Comparison of ENCODE assay signal across 8 cellular contexts in genomic region chr19:32580901-32581703, GRCh38. TPM values are rescaled to one million over a fixed set of nuclear protein-coding genes. Genes with fewer than 3 reads are reported as not detected.
DNase-seq lines count a peak whose midpoint lies in the region; ATAC-seq and TF ChIP-seq lines count a peak whose summit lies in the region.

A gene with protein sequence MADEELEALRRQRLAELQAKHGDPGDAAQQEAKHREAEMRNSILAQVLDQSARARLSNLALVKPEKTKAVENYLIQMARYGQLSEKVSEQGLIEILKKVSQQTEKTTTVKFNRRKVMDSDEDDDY (plus strand): TSS chr19:32581190. CDS start chr19:32581262, 72 bp downstream.

- H3K4me3 ChIP-seq in GM08714 (ENCODE audit: low read length) (peak within 1 kb of the TSS; percentile 95), NB4 (ENCODE audit: low read depth, low read length) (peak within 1 kb of the TSS; percentile 84), SK-N-SH (ENCODE audit: low read depth in 2 of 2, low read length in 1 of 2) (peak within 1 kb of the TSS; percentile 83 to 84)

- H3K9me2 ChIP-seq in SK-N-SH: no peaks in the 10 kb centered on the region

- peak; percentile 91 for DNase-seq in NB4 (ENCODE audit: low read depth)
- DNase-seq in SK-N-SH: peak; percentile 99
- DNase-seq in activated naive CD4-positive, alpha-beta T cell treated with anti-CD3 and anti-CD28 coated beads, Interleukin-2, amount 50 U/mL, for 16 hours: peak; percentile 98
- peak; percentile 97 for DNase-seq in germinal center (ENCODE audit: low spot score)
- peak; percentile 43 for DNase-seq in non-pigmented ciliary epithelial cell (ENCODE audit: low read depth)
- DNase-seq in substantia nigra (lab: John Stamatoyannopoulos, UW): peak; percentile 56 to 98 (median 91)

- peak within 1 kb of the TSS; percentile 97 for H2AFZ ChIP-seq in SK-N-SH (ENCODE audit: low read depth)

- H3F3A ChIP-seq in SK-N-SH (replicated peaks; ENCODE audit: insufficient read depth): peaks cover 3% of the 10 kb centered on the region

- TF ChIP-seq CTCF in NB4 (IDR thresholded peaks at IDR 0.05; ENCODE audit: low read depth, low read length): no peak
- TF ChIP-seq CTCF in SK-N-SH (IDR thresholded peaks at IDR 0.05): no peak

- WGBS in SK-N-SH (ENCODE audit: low lambda C conversion rate): 1% methylated on average over 10 of the region's 81 CpGs

- no peak for TF ChIP-seq RAD21 in SK-N-SH (IDR thresholded peaks at IDR 0.05; ENCODE audit: low read length)

- peaks cover 5 to 6% of the 10 kb centered on the region in 2 experiments; a peak in 3 of 4 replicates for H3K4me1 ChIP-seq in SK-N-SH (ENCODE audit: control insufficient read depth in 1 of 2, insufficient read depth in 2 of 2, low read depth in 1 of 2, low read length in 1 of 2)

- peaks cover 20 to 32% of the 10 kb centered on the region in 2 experiments for H3K36me3 ChIP-seq in SK-N-SH (replicated peaks in 1 of 2; ENCODE audit: control insufficient read depth in 1 of 2, insufficient read depth in 2 of 2, low read length in 1 of 2)

- H3K27ac ChIP-seq in SK-N-SH (ENCODE audit: low read depth in 2 of 2, low read length in 1 of 2) (peak within 1 kb of the TSS; percentile 41 to 83; a peak in 3 of 4 replicates), substantia nigra (ENCODE audit: low read depth, low read length, poor library complexity, severe bottlenecking) (peak within 1 kb of the TSS; percentile 72)

- POLR2A ChIA-PET in SK-N-SH (lab: Yijun Ruan, JAX): interaction anchor here (1.3 to 1.4 kb wide), 2 partner anchors 110 to 176 kb away, joined by 4 read pairs; partner anchors contain the start of genes DPY19L3 and NUDT19

- H3K79me2 ChIP-seq in SK-N-SH (ENCODE audit: insufficient read depth): peaks cover 32% of the 10 kb centered on the region

- H4K20me1 ChIP-seq in SK-N-SH (ENCODE audit: insufficient read depth): no peaks in the 10 kb centered on the region; the same call in 1 of the 2 replicates

- H3K9me3 ChIP-seq in SK-N-SH: no peaks in the 10 kb centered on the region

- peak; percentile 84 for TF ChIP-seq POLR2A in NB4 (IDR thresholded peaks at IDR 0.05; ENCODE audit: extremely low read depth, insufficient read length)

- peak within 1 kb of the TSS; percentile 97 for H3K4me2 ChIP-seq in SK-N-SH

- CTCF ChIA-PET in SK-N-SH (lab: Yijun Ruan, JAX): interaction anchor here (1.1 to 2.1 kb wide), 6 partner anchors 11 to 1911 kb away, joined by 3 to 14 read pairs (median 6); no protein-coding TSS in a partner anchor

- no peaks in the 10 kb centered on the region for H3K27me3 ChIP-seq in SK-N-SH (ENCODE audit: insufficient read depth)

- TF ChIP-seq EP300 in SK-N-SH (IDR thresholded peaks at IDR 0.05; ENCODE audit: borderline replicate concordance in 1 of 2, low read depth in 1 of 2, low read length in 1 of 2): no peak

- peak within 1 kb of the TSS; percentile 90 for H3K9ac ChIP-seq in SK-N-SH

- peak; percentile 86 for ATAC-seq in HG02571 (IDR thresholded peaks at IDR 0.05; ENCODE audit: unreplicated experiment)

TF ChIP-seq in SK-N-SH, 30 proteins besides CTCF, POLR2A, EP300 and RAD21:
- TF ChIP-seq, protein P1, sequence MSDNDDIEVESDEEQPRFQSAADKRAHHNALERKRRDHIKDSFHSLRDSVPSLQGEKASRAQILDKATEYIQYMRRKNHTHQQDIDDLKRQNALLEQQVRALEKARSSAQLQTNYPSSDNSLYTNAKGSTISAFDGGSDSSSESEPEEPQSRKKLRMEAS (IDR thresholded peaks at IDR 0.05; ENCODE audit: low read depth): no peak; the same call in 1 of the 2 replicates
- TF ChIP-seq GATA2 (CRISPR knock-in tag; IDR thresholded peaks at IDR 0.05) (no peak), POLR2AphosphoS5 (IDR thresholded peaks at IDR 0.05; ENCODE audit: low read depth, low read length) (peak; percentile 90), ELF1 (IDR thresholded peaks at IDR 0.05) (no peak), TAF1 (IDR thresholded peaks at IDR 0.05; ENCODE audit: borderline replicate concordance, low read depth, low read length) (peak; percentile 72; the same call in 1 of the 2 replicates), TEAD4 (IDR thresholded peaks at IDR 0.05; ENCODE audit: borderline replicate concordance, insufficient read depth) (no peak), CHD2 (IDR thresholded peaks at IDR 0.05; ENCODE audit: low read length, partially characterized antibody) (peak; percentile 29), NRF1 (IDR thresholded peaks at IDR 0.05; ENCODE audit: low read depth, low read length) (peak; percentile 93), RFX5 (IDR thresholded peaks at IDR 0.05; ENCODE audit: low read length) (no peak), MXI1 (IDR thresholded peaks at IDR 0.05; ENCODE audit: low read depth, low read length) (peak; percentile 33; the same call in 1 of the 2 replicates), YY1 (IDR thresholded peaks at IDR 0.05; ENCODE audit: low read depth) (0 out of 2 replicates have a peak, but pooled peaks have one; percentile 52), FOXM1 (IDR thresholded peaks at IDR 0.05; ENCODE audit: low read depth) (no peak)
- TF ChIP-seq, protein P2, sequence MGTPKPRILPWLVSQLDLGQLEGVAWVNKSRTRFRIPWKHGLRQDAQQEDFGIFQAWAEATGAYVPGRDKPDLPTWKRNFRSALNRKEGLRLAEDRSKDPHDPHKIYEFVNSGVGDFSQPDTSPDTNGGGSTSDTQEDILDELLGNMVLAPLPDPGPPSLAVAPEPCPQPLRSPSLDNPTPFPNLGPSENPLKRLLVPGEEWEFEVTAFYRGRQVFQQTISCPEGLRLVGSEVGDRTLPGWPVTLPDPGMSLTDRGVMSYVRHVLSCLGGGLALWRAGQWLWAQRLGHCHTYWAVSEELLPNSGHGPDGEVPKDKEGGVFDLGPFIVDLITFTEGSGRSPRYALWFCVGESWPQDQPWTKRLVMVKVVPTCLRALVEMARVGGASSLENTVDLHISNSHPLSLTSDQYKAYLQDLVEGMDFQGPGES (IDR thresholded peaks at IDR 0.05; ENCODE audit: low read depth, low read length): no peak

RNA-seq across cellular contexts. Expression of the gene that starts here (rescaled TPM):
- 122 and 188 TPM in 2 replicates for polyA plus RNA-seq in SK-N-SH (2012; rRNA removed)
- 183 and 234 TPM in 2 replicates for polyA plus RNA-seq in SK-N-SH (2012; cell fraction: cytosol; rRNA removed)
- polyA plus RNA-seq in SK-N-SH (2012; cell fraction: nucleus; rRNA removed): 57.1 and 74.1 TPM in 2 replicates

Comparison
In these comparisons a context has a peak if more than half of its experiments do, and no peak if none do; other contexts are left out.
1. Peak in every context shown above with its lines: DNase-seq, ATAC-seq, H3K4me3 ChIP-seq and H3K27ac ChIP-seq.
2. DNase-seq: peak in every context shown above with its lines; median percentile 99 in SK-N-SH; 98 in activated naive CD4-positive, alpha-beta T cell treated with anti-CD3 and anti-CD28 coated beads, Interleukin-2, amount 50 U/mL, for 16 hours; 97 in germinal center; 91 in NB4; 91 in substantia nigra; 43 in non-pigmented ciliary epithelial cell.